In the genomic region with DNA sequence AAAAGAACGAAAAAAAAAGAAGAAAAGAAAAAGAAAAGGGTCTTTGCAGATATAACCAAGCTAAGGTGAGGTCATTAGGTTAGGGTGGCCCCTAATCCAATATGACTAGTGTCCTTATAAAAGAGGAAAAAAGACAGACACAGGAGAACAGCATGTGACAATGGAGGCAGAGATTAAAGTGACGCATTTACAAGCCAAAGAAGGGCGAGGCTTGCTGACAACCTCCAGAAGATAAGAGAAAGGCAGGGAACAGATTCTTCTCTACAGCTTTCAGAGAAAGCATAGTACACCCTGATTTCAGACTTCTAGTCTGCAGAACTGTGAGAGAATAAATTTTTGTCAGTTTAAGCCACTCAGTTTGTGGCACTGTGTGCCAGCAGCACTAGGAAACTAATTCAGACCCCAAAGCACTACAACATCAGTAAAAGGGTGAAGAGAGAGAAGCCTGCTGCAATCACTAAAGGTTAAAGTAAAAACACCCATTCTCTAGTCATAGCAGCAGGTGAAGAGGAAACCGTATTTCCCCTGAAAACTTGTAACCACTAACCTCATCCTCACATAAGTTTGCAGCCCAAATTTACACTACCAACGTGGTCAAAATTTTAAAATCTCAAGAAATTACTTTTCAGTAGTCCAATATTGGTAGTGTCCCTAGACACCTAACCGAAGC, we compare ENCODE assay signal across 21 cellular contexts. TPM values are rescaled to one million over a fixed set of nuclear protein-coding genes. Genes with fewer than 3 reads are reported as not detected.
DNase-seq lines count a peak whose midpoint lies in the region; ATAC-seq and TF ChIP-seq lines count a peak whose summit lies in the region.
"Had no signal": no experiment of that assay in that cellular context is flagged by ENCODE, and none has a peak within 500 bp of the region (broad histone marks: within the 10 kb centered on the region; RNA-seq: fewer than 3 reads in every experiment).

No MANE protein-coding gene starts in this region.

- H3K4me3 ChIP-seq in CD8-positive, alpha-beta T cell (ENCODE audit: low read depth, low read length) = no peak overlapping the region
- no peak overlapping the region for H3K4me3 ChIP-seq in tibial artery
- H3K4me3 ChIP-seq: smooth muscle cell, suprapubic skin had no signal

- H3K4me1 Mint-ChIP-seq in activated CD8-positive, alpha-beta memory T cell treated with anti-CD3 and anti-CD28 coated beads, Interleukin-2, amount 10 ng/mL, durations not matched to agents 7 days and 5 days = peaks cover 18% of the 10 kb centered on the region
- H3K4me1 Mint-ChIP-seq in CD8-positive, alpha-beta T cell (ENCODE audit: low read depth) = peaks cover 13% of the 10 kb centered on the region
- H3K4me1 Mint-ChIP-seq in T-cell = peaks cover 9 to 16% (median 9%) of the 10 kb centered on the region in 3 donors
- H3K4me1 Mint-ChIP-seq: memory B cell had no signal

- intact Hi-C loops in CD8-positive, alpha-beta T cell (cut with DNase I, micrococcal nuclease) = no loop called here
- intact Hi-C loops in left colon (cut with DNase I, micrococcal nuclease) = no loop called here
- intact Hi-C loops in tibial artery (cut with DNase I; ENCODE audit: low total_unique reads) = no loop called here

- POLR2A ChIA-PET in CD8-positive, alpha-beta T cell (lab: Charles Lee) = no interaction called here
- POLR2A ChIA-PET in T-cell (lab: Charles Lee) = no interaction called here

- H3K4me1 ChIP-seq in CD8-positive, alpha-beta T cell (ENCODE audit: insufficient read depth, low read length) = peaks cover 7% of the 10 kb centered on the region
- no peaks in the 10 kb centered on the region for H3K4me1 ChIP-seq in tibial artery
- H3K4me1 ChIP-seq: BE2C, suprapubic skin had no signal

- no peak for DNase-seq in activated CD8-positive, alpha-beta memory T cell treated with anti-CD3 and anti-CD28 coated beads, Interleukin-2, amount 10 ng/mL, durations not matched to agents 7 days and 5 days
- no peak for DNase-seq in activated CD8-positive, alpha-beta memory T cell treated with anti-CD3 and anti-CD28 coated beads, Interleukin-2, amount 50 U/mL, for 4 hours
- DNase-seq in CD8-positive, alpha-beta T cell = no peak
- DNase-seq in T-cell (no peak), left colon (no peak), putamen (ENCODE audit: low spot score) (no peak), tibial artery (no peak)
- DNase-seq: activated T-cell treated with anti-CD3 and anti-CD28 coated beads, Interleukin-2, amount 50 U/mL, for 4 hours; BE2C; glutamatergic neuron; NCI-H1092; NCI-H187 treated with DMSO at 0.1 percent for 48 hours; NCI-H526; occipital lobe; stimulated activated CD4-positive, alpha-beta T cell treated with anti-CD3 and anti-CD28 coated beads, Interleukin-2, amount 100 ng/mL, for 24 hours; T-helper 17 cell had no signal

- H3K9me3 Mint-ChIP-seq in activated CD8-positive, alpha-beta memory T cell treated with anti-CD3 and anti-CD28 coated beads, Interleukin-2, amount 10 ng/mL, durations not matched to agents 7 days and 5 days (ENCODE audit: low read depth) = no peaks in the 10 kb centered on the region
- H3K9me3 Mint-ChIP-seq in CD8-positive, alpha-beta T cell = no peaks in the 10 kb centered on the region
- H3K9me3 Mint-ChIP-seq in T-cell = no peaks in the 10 kb centered on the region
- H3K9me3 Mint-ChIP-seq: activated T-cell treated with anti-CD3 and anti-CD28 coated beads, Interleukin-2, amount 50 U/mL, for 4 hours; memory B cell had no signal

- H3K27ac ChIP-seq in CD8-positive, alpha-beta T cell (ENCODE audit: low read depth, low read length) = no peak overlapping the region
- H3K27ac ChIP-seq in tibial artery = no peak overlapping the region
- H3K27ac ChIP-seq: suprapubic skin, VCaP had no signal

- TF ChIP-seq CTCF in CD8-positive, alpha-beta T cell (IDR thresholded peaks at IDR 0.05) = no peak
- no peak for TF ChIP-seq CTCF in tibial artery (IDR thresholded peaks at IDR 0.05)

- peaks cover 1% of the 10 kb centered on the region for H3K36me3 Mint-ChIP-seq in activated CD8-positive, alpha-beta memory T cell treated with anti-CD3 and anti-CD28 coated beads, Interleukin-2, amount 10 ng/mL, durations not matched to agents 7 days and 5 days
- H3K36me3 Mint-ChIP-seq in CD8-positive, alpha-beta T cell = no peaks in the 10 kb centered on the region
- no peaks in the 10 kb centered on the region for H3K36me3 Mint-ChIP-seq in T-cell
- H3K36me3 Mint-ChIP-seq: memory B cell had no signal

- peak; percentile 81 for ATAC-seq in activated CD8-positive, alpha-beta memory T cell treated with anti-CD3 and anti-CD28 coated beads, Interleukin-2, amount 10 ng/mL, durations not matched to agents 7 days and 5 days
- no peak for ATAC-seq in CD8-positive, alpha-beta T cell
- ATAC-seq in T-cell (replicated peaks in 1 of 4) = peak in 3 of 4 experiments; percentile 58 to 82 (median 69)
- ATAC-seq in left colon = peak; percentile 97
- ATAC-seq in GM18498 (IDR thresholded peaks at IDR 0.05; ENCODE audit: unreplicated experiment) = no peak
- ATAC-seq: T-helper 17 cell had no signal

- H3K27me3 Mint-ChIP-seq in activated CD8-positive, alpha-beta memory T cell treated with anti-CD3 and anti-CD28 coated beads, Interleukin-2, amount 10 ng/mL, durations not matched to agents 7 days and 5 days = peaks cover 37% of the 10 kb centered on the region
- peaks cover 5% of the 10 kb centered on the region for H3K27me3 Mint-ChIP-seq in CD8-positive, alpha-beta T cell (ENCODE audit: low read depth)
- H3K27me3 Mint-ChIP-seq in T-cell = peaks cover 0 to 5% of the 10 kb centered on the region in 2 donors
- H3K27me3 Mint-ChIP-seq: memory B cell had no signal

- H3K4me3 Mint-ChIP-seq in activated CD8-positive, alpha-beta memory T cell treated with anti-CD3 and anti-CD28 coated beads, Interleukin-2, amount 10 ng/mL, durations not matched to agents 7 days and 5 days = no peak overlapping the region
- H3K4me3 Mint-ChIP-seq in CD8-positive, alpha-beta T cell = no peak overlapping the region
- H3K4me3 Mint-ChIP-seq in T-cell = peak overlapping the region in 1 of 3 donors; percentile 27
- H3K4me3 Mint-ChIP-seq: activated T-cell treated with anti-CD3 and anti-CD28 coated beads, Interleukin-2, amount 50 U/mL, for 4 hours; memory B cell; T-helper 17 cell had no signal

- no peaks in the 10 kb centered on the region for H3K36me3 ChIP-seq in CD8-positive, alpha-beta T cell (ENCODE audit: insufficient read depth, low read length)
- H3K36me3 ChIP-seq in tibial artery = no peaks in the 10 kb centered on the region
- H3K36me3 ChIP-seq: BE2C, suprapubic skin had no signal

- no peaks in the 10 kb centered on the region for H3K27me3 ChIP-seq in CD8-positive, alpha-beta T cell (ENCODE audit: insufficient read depth, low read length)
- no peaks in the 10 kb centered on the region for H3K27me3 ChIP-seq in tibial artery
- H3K27me3 ChIP-seq: BE2C had no signal

- CTCF ChIA-PET in activated CD8-positive, alpha-beta memory T cell treated with anti-CD3 and anti-CD28 coated beads, Interleukin-2, amount 10 ng/mL, durations not matched to agents 7 days and 5 days (lab: Charles Lee) = interaction anchor here (1.2 kb wide), 2 partner anchors 53 to 99 kb away, joined by 3 read pairs; no protein-coding TSS in a partner anchor
- CTCF ChIA-PET in CD8-positive, alpha-beta T cell (lab: Charles Lee) = no interaction called here
- CTCF ChIA-PET in T-cell (lab: Charles Lee) = no interaction called here

- no peaks in the 10 kb centered on the region for H3K9me3 ChIP-seq in CD8-positive, alpha-beta T cell (ENCODE audit: low read length)
- H3K9me3 ChIP-seq in tibial artery = no peaks in the 10 kb centered on the region
- H3K9me3 ChIP-seq: BE2C, suprapubic skin had no signal

- H3K27ac Mint-ChIP-seq in activated CD8-positive, alpha-beta memory T cell treated with anti-CD3 and anti-CD28 coated beads, Interleukin-2, amount 10 ng/mL, durations not matched to agents 7 days and 5 days = peak overlapping the region; percentile 66
- peak overlapping the region; percentile 52 for H3K27ac Mint-ChIP-seq in CD8-positive, alpha-beta T cell
- peak overlapping the region; percentile 6 to 71 for H3K27ac Mint-ChIP-seq in T-cell
- H3K27ac Mint-ChIP-seq: memory B cell, T-helper 17 cell had no signal

RNA-seq across cellular contexts. Expression of a gene that starts 17.6 kb away (rescaled TPM):
- under 1 TPM in 1 of 2 experiments, not detected in 1; 0.16 TPM for total RNA-seq in activated CD8-positive, alpha-beta memory T cell treated with anti-CD3 and anti-CD28 coated beads, Interleukin-2, amount 10 ng/mL, durations not matched to agents 7 days and 5 days
- not detected for total RNA-seq in CD8-positive, alpha-beta T cell
- total RNA-seq in T-cell (1 to 10 TPM in 1 of 5 donors, under 1 TPM in 3, not detected in 1; 0.12 to 1.0 (median 0.18) TPM), left colon (1 to 10 TPM; 4.2 to 7.1 TPM)
- total RNA-seq: smooth muscle cell had no signal

Comparison
In these comparisons a context has a peak if more than half of its experiments do, and no peak if none do; other contexts are left out.
1. ATAC-seq: peak in activated CD8-positive, alpha-beta memory T cell treated with anti-CD3 and anti-CD28 coated beads, Interleukin-2, amount 10 ng/mL, durations not matched to agents 7 days and 5 days (single experiment), T-cell (3 of 4) and left colon (single experiment); none in CD8-positive, alpha-beta T cell (single experiment) and GM18498 (single experiment).
2. Peak in every context shown above with its lines, with median percentiles within 50 percentile points of each other: H3K27ac Mint-ChIP-seq.